Comparison of ENCODE assay signal across 12 cellular contexts in the genomic region with DNA sequence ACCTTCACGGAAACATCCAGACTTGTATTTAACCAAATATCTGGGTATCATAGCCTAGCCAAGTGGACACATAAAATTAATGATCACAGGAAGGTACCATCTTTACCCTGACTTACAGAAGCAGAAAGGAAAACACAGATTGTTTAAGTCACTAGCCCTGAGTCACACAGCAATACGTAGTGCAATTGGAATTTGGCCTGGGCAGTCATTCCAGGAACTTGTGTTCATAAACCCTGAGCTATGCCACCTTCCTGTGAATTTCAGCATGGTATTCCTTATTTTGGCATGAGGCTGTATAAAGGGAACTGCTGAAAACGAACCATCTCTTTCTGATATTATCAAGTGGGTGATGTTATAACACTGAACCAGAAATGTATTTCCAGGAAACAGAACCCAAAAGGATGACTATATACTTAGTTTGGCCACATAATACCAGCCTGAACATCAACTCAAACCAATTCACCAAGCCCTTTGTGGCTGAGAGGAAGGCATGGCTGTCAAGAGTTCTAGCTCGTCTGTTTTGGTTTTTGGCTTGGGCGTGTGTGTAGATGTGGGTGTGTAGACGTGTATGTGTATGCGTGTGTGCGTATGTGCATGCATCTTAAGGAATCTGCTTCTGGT.
DNase-seq lines count a peak whose midpoint lies in the region; ATAC-seq, FAIRE-seq and TF ChIP-seq lines count a peak whose summit lies in the region.
"Had no signal": no experiment of that assay in that cellular context is flagged by ENCODE, and none has a peak within 500 bp of the region (broad histone marks: within the 10 kb centered on the region; RNA-seq: fewer than 3 reads in every experiment).

No MANE protein-coding gene starts in this region.

- ATAC-seq in activated CD8-positive, alpha-beta T cell treated with anti-CD3 and anti-CD28 coated beads for 36 hours = peak; percentile 47
- ATAC-seq in activated CD8-positive, alpha-beta T cell treated with anti-CD3 and anti-CD28 coated beads, Interleukin-2, amount 10 ng/mL, durations not matched to agents 7 days and 5 days = no peak

- no peak for FAIRE-seq in keratinocyte (lab: Jason Lieb, UNC)
- FAIRE-seq: A204.1 had no signal

- dilution Hi-C loops in keratinocyte (cut with MboI; ENCODE audit: extremely low pct_ligation_motif_present, low sequenced_read_pairs) = no loop called here

- no peaks in the 10 kb centered on the region for H3K79me2 ChIP-seq in keratinocyte (ENCODE audit: control insufficient read depth, insufficient read depth, low read length)

- H3K27ac ChIP-seq in keratinocyte (ENCODE audit: control insufficient read depth, insufficient read depth, low read length) = no peak overlapping the region
- H3K27ac ChIP-seq in tibial artery = peak overlapping the region; percentile 23 to 60

- no peak overlapping the region for H3K27ac Mint-ChIP-seq in activated CD8-positive, alpha-beta T cell treated with anti-CD3 and anti-CD28 coated beads for 36 hours
- H3K27ac Mint-ChIP-seq in activated CD8-positive, alpha-beta T cell treated with anti-CD3 and anti-CD28 coated beads, Interleukin-2, amount 10 ng/mL, durations not matched to agents 7 days and 5 days = no peak overlapping the region
- H3K27ac Mint-ChIP-seq: type B pancreatic cell had no signal

- CTCF ChIA-PET in activated CD8-positive, alpha-beta T cell treated with anti-CD3 and anti-CD28 coated beads for 36 hours (lab: Charles Lee) = no interaction called here
- CTCF ChIA-PET in activated CD8-positive, alpha-beta T cell treated with anti-CD3 and anti-CD28 coated beads, Interleukin-2, amount 10 ng/mL, durations not matched to agents 7 days and 5 days (lab: Charles Lee) = no interaction called here

- intact Hi-C loops in activated CD8-positive, alpha-beta T cell treated with anti-CD3 and anti-CD28 coated beads for 36 hours (cut with micrococcal nuclease) = no loop called here
- intact Hi-C loops in tibial artery (cut with DNase I; ENCODE audit: low total_unique reads) = no loop called here

- H3K9me3 ChIP-seq in keratinocyte (ENCODE audit: control insufficient read depth, low read depth, low read length) (no peaks in the 10 kb centered on the region), tibial artery (no peaks in the 10 kb centered on the region)

- peak; percentile 7 for DNase-seq in activated CD8-positive, alpha-beta T cell treated with anti-CD3 and anti-CD28 coated beads for 36 hours
- DNase-seq in activated CD8-positive, alpha-beta T cell treated with anti-CD3 and anti-CD28 coated beads, Interleukin-2, amount 10 ng/mL, durations not matched to agents 7 days and 5 days = no peak
- DNase-seq in astrocyte of the hippocampus (ENCODE audit: low read depth, low spot score) (peak; percentile 89), keratinocyte (ENCODE audit: low read depth, low spot score) (peak; percentile 23), tibial artery (no peak), NCI-H748 treated with DMSO at 0.1 percent for 48 hours (lab: John Stamatoyannopoulos, UW) (no peak), DMS53 (lab: John Stamatoyannopoulos, UW) (no peak), amygdala (lab: John Stamatoyannopoulos, UW) (no peak)
- DNase-seq: central memory CD4-positive, alpha-beta T cell; NCI-H2227 treated with DMSO at 0.1 percent for 48 hours had no signal

- H3K9me1 ChIP-seq in keratinocyte (ENCODE audit: control insufficient read depth, extremely low read depth, insufficient read depth, low read length) = no peaks in the 10 kb centered on the region

- H3K4me3 ChIP-seq in keratinocyte (ENCODE audit: control insufficient read depth in 2 of 3, extremely low read depth in 1 of 3, insufficient read depth in 2 of 3, low read depth in 1 of 3, low read length in 3 of 3) (no peak overlapping the region), tibial artery (no peak overlapping the region)

- H3K27me3 Mint-ChIP-seq in activated CD8-positive, alpha-beta T cell treated with anti-CD3 and anti-CD28 coated beads for 36 hours = no peaks in the 10 kb centered on the region
- H3K27me3 Mint-ChIP-seq in activated CD8-positive, alpha-beta T cell treated with anti-CD3 and anti-CD28 coated beads, Interleukin-2, amount 10 ng/mL, durations not matched to agents 7 days and 5 days (ENCODE audit: low read depth) = no peaks in the 10 kb centered on the region
- H3K27me3 Mint-ChIP-seq: type B pancreatic cell had no signal

- H3K9ac ChIP-seq in keratinocyte (ENCODE audit: control insufficient read depth, extremely low read depth, insufficient read depth, low read length) = no peak overlapping the region

- H3K4me2 ChIP-seq in keratinocyte (ENCODE audit: control insufficient read depth, extremely low read depth, insufficient read depth, low read depth, low read length) = no peak overlapping the region

- no peaks in the 10 kb centered on the region for H3K36me3 ChIP-seq in keratinocyte (ENCODE audit: control insufficient read depth in 2 of 2, extremely low read depth in 1 of 2, insufficient read depth in 2 of 2, low read length in 2 of 2)
- no peaks in the 10 kb centered on the region for H3K36me3 ChIP-seq in tibial artery

- peaks cover 10% of the 10 kb centered on the region for H3K4me1 Mint-ChIP-seq in activated CD8-positive, alpha-beta T cell treated with anti-CD3 and anti-CD28 coated beads for 36 hours (ENCODE audit: low read depth)
- H3K4me1 Mint-ChIP-seq in activated CD8-positive, alpha-beta T cell treated with anti-CD3 and anti-CD28 coated beads, Interleukin-2, amount 10 ng/mL, durations not matched to agents 7 days and 5 days (ENCODE audit: low read depth) = peaks cover 31% of the 10 kb centered on the region

- H3K9me3 Mint-ChIP-seq in activated CD8-positive, alpha-beta T cell treated with anti-CD3 and anti-CD28 coated beads for 36 hours = no peaks in the 10 kb centered on the region
- H3K9me3 Mint-ChIP-seq in activated CD8-positive, alpha-beta T cell treated with anti-CD3 and anti-CD28 coated beads, Interleukin-2, amount 10 ng/mL, durations not matched to agents 7 days and 5 days (ENCODE audit: insufficient read depth) = no peaks in the 10 kb centered on the region

- H3K36me3 Mint-ChIP-seq in activated CD8-positive, alpha-beta T cell treated with anti-CD3 and anti-CD28 coated beads for 36 hours (ENCODE audit: low read depth) = no peaks in the 10 kb centered on the region
- no peaks in the 10 kb centered on the region for H3K36me3 Mint-ChIP-seq in activated CD8-positive, alpha-beta T cell treated with anti-CD3 and anti-CD28 coated beads, Interleukin-2, amount 10 ng/mL, durations not matched to agents 7 days and 5 days (ENCODE audit: low read depth)
- H3K36me3 Mint-ChIP-seq: type B pancreatic cell had no signal

- peaks cover 9% of the 10 kb centered on the region for H3K4me1 ChIP-seq in keratinocyte (ENCODE audit: control insufficient read depth, extremely low read depth, insufficient read depth, low read length)
- peaks cover 0 to 43% (median 30%) of the 10 kb centered on the region in 4 donors for H3K4me1 ChIP-seq in tibial artery

- H2AFZ ChIP-seq in keratinocyte (ENCODE audit: control insufficient read depth, low read length) = no peak overlapping the region

- no peaks in the 10 kb centered on the region for H4K20me1 ChIP-seq in keratinocyte (ENCODE audit: control insufficient read depth, extremely low read depth, insufficient read depth, low read length)

- H3K27me3 ChIP-seq in keratinocyte (ENCODE audit: control insufficient read depth, extremely low read depth, insufficient read depth, low read length) = no peaks in the 10 kb centered on the region
- H3K27me3 ChIP-seq in tibial artery = no peaks in the 10 kb centered on the region

- H3K4me3 Mint-ChIP-seq in activated CD8-positive, alpha-beta T cell treated with anti-CD3 and anti-CD28 coated beads for 36 hours = no peak overlapping the region
- no peak overlapping the region for H3K4me3 Mint-ChIP-seq in activated CD8-positive, alpha-beta T cell treated with anti-CD3 and anti-CD28 coated beads, Interleukin-2, amount 10 ng/mL, durations not matched to agents 7 days and 5 days
- H3K4me3 Mint-ChIP-seq: type B pancreatic cell had no signal

- POLR2A ChIA-PET in activated CD8-positive, alpha-beta T cell treated with anti-CD3 and anti-CD28 coated beads for 36 hours (lab: Charles Lee) = no interaction called here
- POLR2A ChIA-PET in activated CD8-positive, alpha-beta T cell treated with anti-CD3 and anti-CD28 coated beads, Interleukin-2, amount 10 ng/mL, durations not matched to agents 7 days and 5 days (lab: Charles Lee) = no interaction called here

- TF ChIP-seq CTCF in activated CD8-positive, alpha-beta T cell treated with anti-CD3 and anti-CD28 coated beads for 36 hours (IDR thresholded peaks at IDR 0.05) = no peak
- no peak for TF ChIP-seq CTCF in keratinocyte (optimal IDR thresholded peaks at IDR 0.05 in 1 of 3, IDR thresholded peaks at IDR 0.05 in 1 of 3, conservative IDR thresholded peaks at IDR 0.05 in 1 of 3; ENCODE audit: extremely low read depth in 1 of 3, insufficient read depth in 2 of 3, low read length in 3 of 3)
- no peak for TF ChIP-seq CTCF in tibial artery (IDR thresholded peaks at IDR 0.05)

Comparison
In these comparisons a context has a peak if more than half of its experiments do, and no peak if none do; other contexts are left out.
1. DNase-seq: peak in activated CD8-positive, alpha-beta T cell treated with anti-CD3 and anti-CD28 coated beads for 36 hours (single experiment), astrocyte of the hippocampus (single experiment) and keratinocyte (single experiment); none in activated CD8-positive, alpha-beta T cell treated with anti-CD3 and anti-CD28 coated beads, Interleukin-2, amount 10 ng/mL, durations not matched to agents 7 days and 5 days (single experiment), tibial artery (0 of 2), NCI-H748 treated with DMSO at 0.1 percent for 48 hours (single experiment), DMS53 (single experiment) and amygdala (0 of 56).